In the genomic region with DNA sequence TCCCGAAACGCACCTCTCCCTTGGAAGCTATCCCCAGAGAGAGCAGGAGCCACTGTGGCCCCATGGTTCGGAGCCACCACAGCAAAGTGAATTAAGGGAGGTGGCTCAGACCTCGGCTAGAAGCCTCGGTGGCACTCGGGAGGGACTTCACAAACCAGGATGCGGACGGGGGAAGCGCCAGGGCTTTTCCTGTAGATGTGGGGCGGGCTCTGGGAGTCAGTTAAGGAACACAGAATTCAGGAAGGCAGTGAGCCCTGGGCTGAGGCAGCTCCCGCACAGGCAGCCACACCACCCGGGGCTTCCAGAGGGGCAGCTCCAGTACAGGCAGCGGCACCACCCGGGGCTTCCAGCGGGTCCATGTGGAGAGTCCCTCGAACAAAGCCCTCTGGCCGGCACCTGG, we compare ENCODE assay signal across 12 cellular contexts.
"Had no signal": no experiment of that assay in that cellular context is flagged by ENCODE, and none has a peak within 500 bp of the region (broad histone marks: within the 10 kb centered on the region; RNA-seq: fewer than 3 reads in every experiment).

No MANE protein-coding gene starts in this region.

- H3K4me3 ChIP-seq: SJSA1, suprapubic skin had no signal

- H3K9me3 ChIP-seq: SJSA1, suprapubic skin had no signal

- DNase-seq: activated CD4-positive, alpha-beta T cell treated with anti-CD3 and anti-CD28 coated beads, Interleukin-2, amount 10 ng/mL, durations not matched to agents 7 days and 5 days; activated naive CD4-positive, alpha-beta T cell treated with anti-CD3 and anti-CD28 coated beads, Interleukin-2, amount 10 ng/mL, durations not matched to agents 7 days and 5 days; hypothalamus; naive thymus-derived CD4-positive, alpha-beta T cell; small intestine; T-helper 2 cell; trophoblast cell had no signal

- FAIRE-seq: colon, endometrium, small intestine had no signal

- H3K27ac ChIP-seq: SJSA1, suprapubic skin had no signal

- ATAC-seq: esophagus mucosa; naive thymus-derived CD4-positive, alpha-beta T cell had no signal

- H3K36me3 ChIP-seq: SJSA1, suprapubic skin had no signal

- H3K4me1 ChIP-seq: SJSA1 had no signal

- H3K27me3 ChIP-seq: SJSA1 had no signal
